ENCODE assay signal across 7 cellular contexts in genomic region chr17:60685437-60685836, GRCh38.
"Had no signal": no experiment of that assay in that cellular context is flagged by ENCODE, and none has a peak within 500 bp of the region (broad histone marks: within the 10 kb centered on the region; RNA-seq: fewer than 3 reads in every experiment).

No MANE protein-coding gene starts in this region.

- FAIRE-seq: G401.6, GM12891, GM12892, GM18507, GM19239 had no signal

- DNase-seq: GDM1, GF-D8 had no signal
